8 cellular contexts compared by ENCODE assay signal in the genomic region with DNA sequence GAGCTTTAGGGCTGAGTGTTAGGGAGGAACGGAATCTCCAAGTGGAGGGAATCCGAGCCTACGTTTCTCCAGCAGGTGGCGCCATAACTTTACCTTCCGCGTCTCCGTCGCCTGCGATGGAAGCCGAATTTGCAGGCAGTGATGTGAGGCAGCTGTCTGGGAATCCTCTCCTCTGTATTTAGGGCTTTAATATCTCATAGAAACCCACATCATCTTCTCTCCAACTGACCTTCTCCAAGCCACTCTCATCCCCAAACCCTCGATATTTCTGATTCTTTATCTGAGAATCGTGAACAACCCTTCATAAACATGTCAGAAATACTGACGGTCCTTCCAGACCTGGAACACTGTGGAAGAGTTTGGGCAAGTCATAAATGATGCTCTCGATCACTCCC. TPM values are rescaled to one million over a fixed set of nuclear protein-coding genes. Genes with fewer than 3 reads are reported as not detected.
DNase-seq lines count a peak whose midpoint lies in the region; ATAC-seq and TF ChIP-seq lines count a peak whose summit lies in the region.

No MANE protein-coding gene starts in this region.

- H3K27me3 Mint-ChIP-seq in progenitor cell of endocrine pancreas: peaks cover 19% of the 10 kb centered on the region

- peak; percentile 11 for DNase-seq in GM04503 (ENCODE audit: low read depth)
- peak; percentile 65 for DNase-seq in NCI-H1092 treated with DMSO at 0.1 percent for 48 hours (lab: John Stamatoyannopoulos, UW)
- DNase-seq in SKM-1 (lab: John Stamatoyannopoulos, UW; ENCODE audit: unreplicated experiment): peak; percentile 43
- DNase-seq in activated naive CD4-positive, alpha-beta T cell treated with anti-CD3 and anti-CD28 coated beads, Interleukin-2, amount 50 U/mL, for 16 hours: peak; percentile 69
- DNase-seq in head of caudate nucleus: peak; percentile 58 to 93 (median 84)
- DNase-seq in progenitor cell of endocrine pancreas (ENCODE audit: low spot score, unreplicated experiment): peak; percentile 66
- no peak for DNase-seq in vagina (ENCODE audit: extremely low spot score in 2 of 2)

- H3K4me3 Mint-ChIP-seq in progenitor cell of endocrine pancreas (ENCODE audit: low read depth): no peak overlapping the region

- intact Hi-C loops in head of caudate nucleus (cut with DNase I) (loop anchor here (5.0 kb wide), 1 partner anchor 516 kb away; no protein-coding TSS in a partner anchor), vagina (cut with DNase I) (loop anchor here (2.0 kb wide), 1 partner anchor 513 kb away; no protein-coding TSS in a partner anchor)

- no peaks in the 10 kb centered on the region for H3K27me3 ChIP-seq in vagina

- H3K36me3 ChIP-seq in vagina: no peaks in the 10 kb centered on the region

- no peak for ATAC-seq in HG02798 (IDR thresholded peaks at IDR 0.05; ENCODE audit: poor library complexity, unreplicated experiment)

- H3K9me3 ChIP-seq in vagina: no peaks in the 10 kb centered on the region

- H3K9me3 Mint-ChIP-seq in progenitor cell of endocrine pancreas (ENCODE audit: low read depth): peaks cover 2% of the 10 kb centered on the region

- no peak overlapping the region for H3K27ac ChIP-seq in vagina

- TF ChIP-seq CTCF in progenitor cell of endocrine pancreas (IDR thresholded peaks at IDR 0.05; ENCODE audit: unreplicated experiment): peak; percentile 93
- peak; percentile 79 to 93 (median 88) for TF ChIP-seq CTCF in vagina (IDR thresholded peaks at IDR 0.05)

- no peak overlapping the region for H3K27ac Mint-ChIP-seq in progenitor cell of endocrine pancreas

- no peak overlapping the region for H3K4me3 ChIP-seq in vagina

- TF ChIP-seq POLR2A in vagina (IDR thresholded peaks at IDR 0.05): no peak

- peaks cover 4% of the 10 kb centered on the region for H3K4me1 Mint-ChIP-seq in progenitor cell of endocrine pancreas (ENCODE audit: low read depth)

- peaks cover 8% of the 10 kb centered on the region for H3K4me1 ChIP-seq in vagina

- H3K36me3 Mint-ChIP-seq in progenitor cell of endocrine pancreas (ENCODE audit: insufficient read depth): no peaks in the 10 kb centered on the region

RNA-seq across cellular contexts. Expression of gene SIX2, which starts 27.5 kb away (rescaled TPM):
- total RNA-seq in progenitor cell of endocrine pancreas (4.0 and 7.0 TPM in 2 replicates), vagina (16.7 TPM)

RNA-seq across cellular contexts. Expression of gene SIX3, which starts 40.2 kb away (rescaled TPM):
- total RNA-seq in progenitor cell of endocrine pancreas: not detected in 2 replicates
- total RNA-seq in vagina: not detected

Comparison
In these comparisons a context has a peak if more than half of its experiments do, and no peak if none do; other contexts are left out.
1. DNase-seq: peak in GM04503 (single experiment), NCI-H1092 treated with DMSO at 0.1 percent for 48 hours (single experiment), SKM-1 (single experiment), activated naive CD4-positive, alpha-beta T cell treated with anti-CD3 and anti-CD28 coated beads, Interleukin-2, amount 50 U/mL, for 16 hours (single experiment), head of caudate nucleus (42 of 42) and progenitor cell of endocrine pancreas (single experiment); none in vagina (0 of 2).